15 cellular contexts compared by ENCODE assay signal in the genomic region with DNA sequence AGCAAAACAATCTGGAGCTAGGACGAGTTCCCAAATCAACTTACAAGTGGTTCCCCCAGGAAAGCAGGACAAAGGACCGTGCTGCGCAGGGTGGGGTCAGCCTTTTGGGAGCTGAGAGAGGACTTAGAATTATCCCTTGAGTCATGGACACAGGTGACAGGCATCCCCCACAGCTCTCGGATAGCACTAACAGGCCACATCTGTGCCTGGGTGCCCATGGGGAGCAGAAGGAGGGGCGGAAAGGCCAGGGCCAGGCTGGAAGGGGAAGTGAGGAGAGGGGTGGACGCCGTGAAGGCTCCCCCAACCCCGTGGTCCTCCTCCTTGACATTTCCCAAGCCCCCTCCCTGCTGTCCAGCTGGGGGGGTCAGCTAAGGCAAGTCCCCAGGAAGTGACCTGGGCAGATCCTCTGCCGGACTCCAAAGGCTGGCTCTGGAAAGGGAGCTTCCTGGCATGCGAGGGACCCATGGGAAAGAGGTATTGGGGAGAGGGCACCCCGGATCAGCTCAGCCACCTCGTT. TPM values are rescaled to one million over a fixed set of nuclear protein-coding genes. Genes with fewer than 3 reads are reported as not detected.
DNase-seq lines count a peak whose midpoint lies in the region; ATAC-seq and TF ChIP-seq lines count a peak whose summit lies in the region.
"Had no signal": no experiment of that assay in that cellular context is flagged by ENCODE, and none has a peak within 500 bp of the region (broad histone marks: within the 10 kb centered on the region; RNA-seq: fewer than 3 reads in every experiment).

No MANE protein-coding gene starts in this region.

- H3K9me3 ChIP-seq in sigmoid colon (no peaks in the 10 kb centered on the region), aorta (ENCODE audit: control insufficient read depth, low read length) (no peaks in the 10 kb centered on the region)
- H3K9me3 ChIP-seq: Caco-2 had no signal

- peaks cover 7% of the 10 kb centered on the region for H3K27me3 Mint-ChIP-seq in glutamatergic neuron (ENCODE audit: unreplicated experiment)
- H3K27me3 Mint-ChIP-seq in activated T-cell treated with anti-CD3 and anti-CD28 coated beads, Interleukin-2, amount 50 U/mL, for 4 hours (ENCODE audit: low read depth) = no peaks in the 10 kb centered on the region
- H3K27me3 Mint-ChIP-seq: stimulated activated naive CD8-positive, alpha-beta T cell treated with anti-CD3 and anti-CD28 coated beads, Interleukin-15, Interleukin-2, amounts not matched to agents 100 ng/mL and 50 ng/mL, for 24 hours had no signal

- 60 to 64% methylated on average over 12 of the region's 12 CpGs for WGBS in sigmoid colon, 2 donors
- WGBS in aorta, 2 donors = 71 to 72% methylated on average over 12 of the region's 12 CpGs

- no peak for TF ChIP-seq EP300 in sigmoid colon (IDR thresholded peaks at IDR 0.05)

- H3K9me3 Mint-ChIP-seq in glutamatergic neuron (ENCODE audit: unreplicated experiment) = peaks cover 9% of the 10 kb centered on the region
- no peaks in the 10 kb centered on the region for H3K9me3 Mint-ChIP-seq in activated T-cell treated with anti-CD3 and anti-CD28 coated beads, Interleukin-2, amount 50 U/mL, for 4 hours
- H3K9me3 Mint-ChIP-seq: stimulated activated naive CD8-positive, alpha-beta T cell treated with anti-CD3 and anti-CD28 coated beads, Interleukin-15, Interleukin-2, amounts not matched to agents 100 ng/mL and 50 ng/mL, for 24 hours had no signal

- H3K27ac Mint-ChIP-seq in glutamatergic neuron (ENCODE audit: unreplicated experiment) = peak overlapping the region; percentile 74
- H3K27ac Mint-ChIP-seq: progenitor cell of endocrine pancreas; stimulated activated naive CD8-positive, alpha-beta T cell treated with anti-CD3 and anti-CD28 coated beads, Interleukin-15, Interleukin-2, amounts not matched to agents 100 ng/mL and 50 ng/mL, for 24 hours had no signal

- no peaks in the 10 kb centered on the region for H3K4me1 ChIP-seq in sigmoid colon
- H3K4me1 ChIP-seq in aorta (ENCODE audit: control insufficient read depth in 1 of 2, insufficient read depth in 2 of 2, low read length in 2 of 2) = no peaks in the 10 kb centered on the region

- intact Hi-C loops in Right ventricle myocardium superior (cut with DNase I) = no loop called here
- intact Hi-C loops in left ventricle myocardium superior (cut with micrococcal nuclease) = no loop called here
- intact Hi-C loops in sigmoid colon (cut with DNase I) = no loop called here
- intact Hi-C loops in aorta (cut with DNase I) = no loop called here

- H3K27me3 ChIP-seq in sigmoid colon (no peaks in the 10 kb centered on the region), aorta (ENCODE audit: control insufficient read depth in 1 of 2, insufficient read depth in 2 of 2, low read length in 1 of 2) (no peaks in the 10 kb centered on the region)

- ATAC-seq in Right ventricle myocardium superior (ENCODE audit: poor library complexity) (peak; percentile 9), left ventricle myocardium superior (no peak), aorta (ENCODE audit: low FRiP score) (peak; percentile 26)
- no peak for ATAC-seq in activated T-cell treated with anti-CD3 and anti-CD28 coated beads, Interleukin-2, amount 50 U/mL, for 4 hours

- H3K4me3 ChIP-seq in sigmoid colon (no peak overlapping the region), aorta (ENCODE audit: low read length in 2 of 2) (no peak overlapping the region)

- TF ChIP-seq CTCF in glutamatergic neuron (IDR thresholded peaks at IDR 0.05; ENCODE audit: partially characterized antibody, unreplicated experiment) (no peak), sigmoid colon (IDR thresholded peaks at IDR 0.05) (no peak)

- no peaks in the 10 kb centered on the region for H3K36me3 ChIP-seq in sigmoid colon
- no peaks in the 10 kb centered on the region for H3K36me3 ChIP-seq in aorta (ENCODE audit: control insufficient read depth in 1 of 2, insufficient read depth in 2 of 2, low read length in 1 of 2)

- H3K4me1 Mint-ChIP-seq in glutamatergic neuron (ENCODE audit: low read depth, unreplicated experiment) = peaks cover 6% of the 10 kb centered on the region
- H3K4me1 Mint-ChIP-seq in activated T-cell treated with anti-CD3 and anti-CD28 coated beads, Interleukin-2, amount 50 U/mL, for 4 hours (ENCODE audit: low read depth) = no peaks in the 10 kb centered on the region

- TF ChIP-seq POLR2A in sigmoid colon (IDR thresholded peaks at IDR 0.05) = no peak

- H3K27ac ChIP-seq in sigmoid colon = peak overlapping the region; percentile 29 to 74 (median 42)
- H3K27ac ChIP-seq in aorta (ENCODE audit: low read depth in 1 of 2, low read length in 2 of 2) = no peak overlapping the region

- H3K36me3 Mint-ChIP-seq in glutamatergic neuron (ENCODE audit: unreplicated experiment) = no peaks in the 10 kb centered on the region
- no peaks in the 10 kb centered on the region for H3K36me3 Mint-ChIP-seq in activated T-cell treated with anti-CD3 and anti-CD28 coated beads, Interleukin-2, amount 50 U/mL, for 4 hours (ENCODE audit: insufficient read depth)

- no peak overlapping the region for H3K4me3 Mint-ChIP-seq in glutamatergic neuron (ENCODE audit: unreplicated experiment)
- no peak overlapping the region for H3K4me3 Mint-ChIP-seq in activated T-cell treated with anti-CD3 and anti-CD28 coated beads, Interleukin-2, amount 50 U/mL, for 4 hours
- H3K4me3 Mint-ChIP-seq: stimulated activated naive CD8-positive, alpha-beta T cell treated with anti-CD3 and anti-CD28 coated beads, Interleukin-15, Interleukin-2, amounts not matched to agents 100 ng/mL and 50 ng/mL, for 24 hours had no signal

- DNase-seq in Right ventricle myocardium superior = no peak
- DNase-seq in left ventricle myocardium superior = no peak
- DNase-seq in glutamatergic neuron = peak; percentile 50
- DNase-seq in sigmoid colon = no peak
- DNase-seq in aorta = no peak
- DNase-seq in NCI-H226 = no peak
- no peak for DNase-seq in DMS53 treated with DMSO at 0.1 percent for 48 hours (lab: John Stamatoyannopoulos, UW; ENCODE audit: unreplicated experiment)
- DNase-seq in activated T-cell treated with anti-CD3 and anti-CD28 coated beads, Interleukin-2, amount 50 U/mL, for 4 hours = no peak
- DNase-seq: activated naive CD4-positive, alpha-beta T cell treated with anti-CD3 and anti-CD28 coated beads, Interleukin-2, amount 50 U/mL, for 16 hours; Caco-2; cerebellar nuclear complex; NCI-H1417; SHP77 treated with DMSO at 0.1 percent for 48 hours had no signal

RNA-seq across cellular contexts. Expression of a gene that starts 31.6 kb away (rescaled TPM):
- 76.1 TPM for total RNA-seq in Right ventricle myocardium superior
- 81.7 TPM for total RNA-seq in left ventricle myocardium superior
- total RNA-seq in glutamatergic neuron (ENCODE audit: unreplicated experiment) = 61.4 TPM
- total RNA-seq in sigmoid colon = 10 to 100 TPM; 23.5 to 51.0 (median 27.7) TPM
- polyA plus RNA-seq in sigmoid colon = 10 to 100 TPM in 2 of 3 donors, 1 to 10 TPM in 1; 1.6 to 17.3 (median 12.6) TPM
- 10 to 100 TPM; 62.1 to 72.3 TPM for total RNA-seq in aorta
- 10 to 100 TPM; 15.8 to 75.8 TPM for polyA plus RNA-seq in aorta
- total RNA-seq in activated T-cell treated with anti-CD3 and anti-CD28 coated beads, Interleukin-2, amount 50 U/mL, for 4 hours = not detected

Comparison
In these comparisons a context has a peak if more than half of its experiments do, and no peak if none do; other contexts are left out.
1. ATAC-seq: peak in Right ventricle myocardium superior (single experiment) and aorta (single experiment); none in left ventricle myocardium superior (single experiment) and activated T-cell treated with anti-CD3 and anti-CD28 coated beads, Interleukin-2, amount 50 U/mL, for 4 hours (0 of 2).
2. H3K27ac ChIP-seq: peak in sigmoid colon (4 of 4); none in aorta (0 of 2).
3. RNA of a gene that starts 31.6 kb away (total RNA-seq): 81.7 TPM in left ventricle myocardium superior (single experiment), 76.1 TPM in Right ventricle myocardium superior (single experiment), 62.1 to 72.3 TPM in aorta, 61.4 TPM in glutamatergic neuron (single experiment) and 23.5 to 51.0 TPM in sigmoid colon; not detected in activated T-cell treated with anti-CD3 and anti-CD28 coated beads, Interleukin-2, amount 50 U/mL, for 4 hours; every median in the first group is over 10 times any median in the second.